17 cellular contexts compared by ENCODE assay signal in the genomic region with DNA sequence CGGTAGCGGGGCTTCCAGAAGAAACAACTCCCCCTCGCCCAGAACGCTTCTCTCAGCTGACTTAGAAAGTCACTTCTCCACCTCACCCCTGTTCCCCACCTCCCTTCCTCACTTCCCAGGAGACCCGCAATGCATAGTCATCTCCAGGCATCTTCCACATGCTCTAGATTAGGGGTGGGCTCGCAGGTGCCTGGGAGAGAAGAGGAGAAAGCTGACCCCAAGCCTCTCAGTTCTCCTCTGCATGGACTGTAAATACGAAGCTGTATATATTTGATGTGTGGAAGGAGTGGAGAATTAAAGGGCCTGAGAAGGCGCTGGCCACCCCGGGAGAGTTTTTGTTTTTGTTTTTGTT. TPM values are rescaled to one million over a fixed set of nuclear protein-coding genes. Genes with fewer than 3 reads are reported as not detected.
A peak's percentile ranks its signal among the peaks of the same experiment; 100 is the strongest.
DNase-seq lines count a peak whose midpoint lies in the region; ATAC-seq and TF ChIP-seq lines count a peak whose summit lies in the region.
"Had no signal": no experiment of that assay in that cellular context is flagged by ENCODE, and none has a peak within 500 bp of the region (broad histone marks: within the 10 kb centered on the region; RNA-seq: fewer than 3 reads in every experiment).

No MANE protein-coding gene starts in this region.

- H3K27ac ChIP-seq in left ventricle myocardium inferior (replicated peaks) (no peak overlapping the region), upper lobe of right lung (no peak overlapping the region)
- H3K27ac ChIP-seq: parathyroid adenoma had no signal

- no peak for TF ChIP-seq CTCF in left ventricle myocardium inferior (IDR thresholded peaks at IDR 0.05; ENCODE audit: borderline replicate concordance)
- TF ChIP-seq CTCF in kidney epithelial cell (IDR thresholded peaks at IDR 0.05; ENCODE audit: insufficient read depth, low read length, poor library complexity, severe bottlenecking) = no peak
- no peak for TF ChIP-seq CTCF in upper lobe of right lung (IDR thresholded peaks at IDR 0.05)

- no peaks in the 10 kb centered on the region for H3K9me3 Mint-ChIP-seq in activated naive CD8-positive, alpha-beta T cell treated with anti-CD3 and anti-CD28 coated beads for 36 hours
- H3K9me3 Mint-ChIP-seq: endodermal cell, HFFc6 had no signal

- H3K27me3 ChIP-seq in left ventricle myocardium inferior (ENCODE audit: low read depth) (peaks cover 100% of the 10 kb centered on the region), kidney epithelial cell (ENCODE audit: control insufficient read depth, insufficient read depth, low read length) (peaks cover 30% of the 10 kb centered on the region), upper lobe of right lung (peaks cover 37% of the 10 kb centered on the region)

- H3K27ac Mint-ChIP-seq in activated naive CD8-positive, alpha-beta T cell treated with anti-CD3 and anti-CD28 coated beads for 36 hours = peak overlapping the region; percentile 83
- H3K27ac Mint-ChIP-seq: endodermal cell, HFFc6 had no signal

- no peaks in the 10 kb centered on the region for H3K27me3 Mint-ChIP-seq in activated naive CD8-positive, alpha-beta T cell treated with anti-CD3 and anti-CD28 coated beads for 36 hours

- no peaks in the 10 kb centered on the region for H3K9me3 ChIP-seq in left ventricle myocardium inferior (replicated peaks)
- H3K9me3 ChIP-seq in upper lobe of right lung = no peaks in the 10 kb centered on the region

- peaks cover 9% of the 10 kb centered on the region for H3K36me3 Mint-ChIP-seq in activated naive CD8-positive, alpha-beta T cell treated with anti-CD3 and anti-CD28 coated beads for 36 hours

- no peak for DNase-seq in left ventricle myocardium inferior
- DNase-seq in cardiac septum (ENCODE audit: low spot score) = no peak
- no peak for DNase-seq in activated naive CD8-positive, alpha-beta T cell treated with anti-CD3 and anti-CD28 coated beads for 36 hours
- no peak for DNase-seq in kidney epithelial cell (ENCODE audit: low read depth)
- DNase-seq in upper lobe of right lung = no peak
- no peak for DNase-seq in NCI-H1694 (lab: John Stamatoyannopoulos, UW)
- DNase-seq: activated gamma-delta T cell, AML-193, DMS53, endodermal cell, foreskin melanocyte, HFFc6, NCI-H187, NCI-H526 had no signal

- peak overlapping the region; percentile 68 for H3K4me3 ChIP-seq in left ventricle myocardium inferior
- peak overlapping the region; percentile 60 for H3K4me3 ChIP-seq in kidney epithelial cell (ENCODE audit: low read depth, low read length)
- peak overlapping the region; percentile 48 for H3K4me3 ChIP-seq in upper lobe of right lung

- peaks cover 67% of the 10 kb centered on the region for H3K4me1 Mint-ChIP-seq in activated naive CD8-positive, alpha-beta T cell treated with anti-CD3 and anti-CD28 coated beads for 36 hours

- H3K4me1 ChIP-seq in left ventricle myocardium inferior = peaks cover 26% of the 10 kb centered on the region
- peaks cover 4% of the 10 kb centered on the region for H3K4me1 ChIP-seq in upper lobe of right lung

- ATAC-seq in upper lobe of right lung (no peak), GM18498 (IDR thresholded peaks at IDR 0.05; ENCODE audit: unreplicated experiment) (no peak), HG02571 (IDR thresholded peaks at IDR 0.05; ENCODE audit: unreplicated experiment) (no peak)

- intact Hi-C loops in left ventricle myocardium inferior (cut with micrococcal nuclease) (loop anchor here (10.0 kb wide), 1 partner anchor 87 kb away; no protein-coding TSS in a partner anchor), cardiac septum (cut with DNase I) (no loop called here), upper lobe of right lung (cut with DNase I) (no loop called here)

- no peaks in the 10 kb centered on the region for H3K36me3 ChIP-seq in left ventricle myocardium inferior
- no peaks in the 10 kb centered on the region for H3K36me3 ChIP-seq in kidney epithelial cell (ENCODE audit: control insufficient read depth, insufficient read depth, low read length)
- no peaks in the 10 kb centered on the region for H3K36me3 ChIP-seq in upper lobe of right lung

- H3K4me3 Mint-ChIP-seq in activated naive CD8-positive, alpha-beta T cell treated with anti-CD3 and anti-CD28 coated beads for 36 hours = peak overlapping the region; percentile 96
- H3K4me3 Mint-ChIP-seq: HFFc6 had no signal

RNA-seq across cellular contexts. Expression of gene MAL, which starts 1.8 kb away (rescaled TPM):
- total RNA-seq in left ventricle myocardium inferior (4.4 TPM), cardiac septum (8.3 TPM), kidney epithelial cell (9.6 and 19.1 TPM in 2 replicates), upper lobe of right lung (21.2 TPM)
- total RNA-seq in activated naive CD8-positive, alpha-beta T cell treated with anti-CD3 and anti-CD28 coated beads for 36 hours = 10 to 100 TPM; 50.8 to 52.9 TPM
- total RNA-seq: endodermal cell, HFFc6 had no signal
